ENCODE assay signal across 8 cellular contexts in genomic region chr4:121656269-121656641, GRCh38. TPM values are rescaled to one million over a fixed set of nuclear protein-coding genes. Genes with fewer than 3 reads are reported as not detected.
DNase-seq lines count a peak whose midpoint lies in the region; FAIRE-seq and TF ChIP-seq lines count a peak whose summit lies in the region.

No MANE protein-coding gene starts in this region.

- H3K4me1 Mint-ChIP-seq in neural crest cell = no peaks in the 10 kb centered on the region

- no peak overlapping the region for H3K27ac Mint-ChIP-seq in neural crest cell (ENCODE audit: unreplicated experiment)

- FAIRE-seq in HTR-8/SVneo (lab: Jason Lieb, UNC) = peak; percentile 62

- H3K36me3 Mint-ChIP-seq in neural crest cell (ENCODE audit: low read depth) = no peaks in the 10 kb centered on the region

- no peaks in the 10 kb centered on the region for H3K27me3 Mint-ChIP-seq in neural crest cell (ENCODE audit: low read depth)

- DNase-seq in AG09309 (ENCODE audit: low read depth) (peak; percentile 54), HTR-8/SVneo (ENCODE audit: insufficient read length, low spot score) (peak; percentile 8), SHP77 treated with DMSO at 0.1 percent for 48 hours (lab: John Stamatoyannopoulos, UW) (peak; percentile 7), erythroblast (lab: John Stamatoyannopoulos, UW) (peak; percentile 58 to 61), neural crest cell (ENCODE audit: low read depth, low spot score) (peak; percentile 21), NCI-H1436 treated with DMSO at 0.1 percent for 48 hours (lab: John Stamatoyannopoulos, UW) (no peak), DMS79 treated with DMSO at 0.1 percent for 48 hours (lab: John Stamatoyannopoulos, UW) (no peak)

- H3K4me3 Mint-ChIP-seq in neural crest cell = no peak overlapping the region

- H3K4me3 ChIP-seq in AG09309 (ENCODE audit: control insufficient read depth, low read depth, low read length) = no peak overlapping the region

- peak; percentile 52 for TF ChIP-seq CTCF in AG09309 (IDR thresholded peaks at IDR 0.05; ENCODE audit: control insufficient read depth, insufficient read depth, low read depth, low read length, missing control alignments)
- TF ChIP-seq CTCF in GM12874 (IDR thresholded peaks at IDR 0.05; ENCODE audit: insufficient read depth, low read depth, low read length) = peak; percentile 47; the same call in 1 of the 2 replicates
- TF ChIP-seq CTCF in neural crest cell (conservative IDR thresholded peaks at IDR 0.05) = peak; percentile 61

- TF ChIP-seq POLR2A in erythroblast (IDR thresholded peaks at IDR 0.05; ENCODE audit: low read length) = no peak

- H3K9me3 Mint-ChIP-seq in neural crest cell = no peaks in the 10 kb centered on the region

RNA-seq across cellular contexts. Expression of gene ANXA5, which starts 40.5 kb away (rescaled TPM):
- 143 and 153 TPM in 2 replicates for total RNA-seq in neural crest cell

Comparison
In these comparisons a context has a peak if more than half of its experiments do, and no peak if none do; other contexts are left out.
1. DNase-seq: peak in AG09309 (single experiment), HTR-8/SVneo (single experiment), SHP77 treated with DMSO at 0.1 percent for 48 hours (single experiment), erythroblast (2 of 2) and neural crest cell (single experiment); none in NCI-H1436 treated with DMSO at 0.1 percent for 48 hours (single experiment) and DMS79 treated with DMSO at 0.1 percent for 48 hours (single experiment).
2. Peak in every context shown above with its lines, with median percentiles within 50 percentile points of each other: CTCF ChIP-seq.